In genomic region chr4:183936047-183936446, GRCh38 we compare ENCODE assay signal across 1 cellular context.
TF ChIP-seq lines count a peak whose summit lies in the region.

No MANE protein-coding gene starts in this region.

TF ChIP-seq in WTC11, 78 proteins besides CTCF, POLR2A, EP300 and RAD21 (continued from another document):
- TF ChIP-seq FOXK1 (CRISPR knock-in tag; IDR thresholded peaks at IDR 0.05) = no peak
